Comparison of ENCODE assay signal across 16 cellular contexts in genomic region chr6:158085261-158086053, GRCh38.
DNase-seq lines count a peak whose midpoint lies in the region; ATAC-seq, FAIRE-seq and TF ChIP-seq lines count a peak whose summit lies in the region.
"Had no signal": no experiment of that assay in that cellular context is flagged by ENCODE, and none has a peak within 500 bp of the region (broad histone marks: within the 10 kb centered on the region; RNA-seq: fewer than 3 reads in every experiment).

No MANE protein-coding gene starts in this region.

- H4K20me1 ChIP-seq in K562 (replicated peaks; ENCODE audit: control insufficient read depth, insufficient read depth, low read length) (no peaks in the 10 kb centered on the region), mammary epithelial cell (ENCODE audit: insufficient read depth, low read length) (no peaks in the 10 kb centered on the region)

- CTCF ChIA-PET in AG04450 (lab: Charles Lee): interaction anchor here (0.6 to 3.4 kb wide), 2 partner anchors 13 to 68 kb away, joined by 7 to 23 read pairs; no protein-coding TSS in a partner anchor
- CTCF ChIA-PET in K562 (lab: Yijun Ruan, JAX; ENCODE audit: low intra/inter-chr PET ratio): no interaction called here
- CTCF ChIA-PET in mammary epithelial cell (lab: Charles Lee; ENCODE audit: low non-redundant PET): no interaction called here

- no peaks in the 10 kb centered on the region for H3K79me2 ChIP-seq in K562 (ENCODE audit: control insufficient read depth, insufficient read depth, low read length)
- no peaks in the 10 kb centered on the region for H3K79me2 ChIP-seq in mammary epithelial cell (ENCODE audit: insufficient read depth, low read length)

- H3K27ac ChIP-seq in AG04450 (ENCODE audit: low read depth, low read length): peak overlapping the region; percentile 57
- H3K27ac ChIP-seq in K562 (ENCODE audit: extremely low read depth, low read depth, low read length): no peak overlapping the region
- H3K27ac ChIP-seq in psoas muscle: no peak overlapping the region
- no peak overlapping the region for H3K27ac ChIP-seq in mammary epithelial cell (ENCODE audit: insufficient read depth, low read depth, low read length)
- H3K27ac ChIP-seq: PC-9, SJCRH30 had no signal

- TF ChIP-seq CTCF in AG04450 (IDR thresholded peaks at IDR 0.05; ENCODE audit: low read depth, low read length) (no peak), GM10266 (IDR thresholded peaks at IDR 0.05; ENCODE audit: control insufficient read depth, insufficient read depth, low read depth, missing control alignments) (no peak), K562 (IDR thresholded peaks at IDR 0.05 in 2 of 3, conservative IDR thresholded peaks at IDR 0.05 in 1 of 3; ENCODE audit: insufficient read depth in 2 of 3, low read depth in 1 of 3, low read length in 3 of 3) (no peak), psoas muscle (IDR thresholded peaks at IDR 0.05) (no peak), mammary epithelial cell (conservative IDR thresholded peaks at IDR 0.05 in 1 of 2, IDR thresholded peaks at IDR 0.05 in 1 of 2; ENCODE audit: extremely low read depth in 1 of 2, insufficient read depth in 1 of 2, low read depth in 1 of 2, low read length in 2 of 2) (no peak)

- POLR2A ChIA-PET in AG04450 (lab: Yijun Ruan, JAX) (interaction anchor here (0.6 kb wide), 1 partner anchor 27 kb away, joined by 4 read pairs; no protein-coding TSS in a partner anchor), K562 (lab: Yijun Ruan, JAX) (interaction anchor here (0.6 to 2.5 kb wide), 4 partner anchors 9 to 104 kb away, joined by 3 to 14 read pairs (median 6); partner anchors contain the start of gene SYNJ2)

- 78% methylated on average over 21 of the region's 21 CpGs for WGBS in K562 (ENCODE audit: insufficient coverage, low coverage, missing lambda C conversion rate)
- WGBS in psoas muscle, 3 donors: 78 to 80% (median 79%) methylated on average over 21 of the region's 21 CpGs
- WGBS in mammary epithelial cell (ENCODE audit: low coverage, missing lambda C conversion rate): 93% methylated on average over 20 of the region's 21 CpGs

- ATAC-seq in K562 (no peak), psoas muscle (peak; percentile 38 to 72 (median 48)), GM18870 (IDR thresholded peaks at IDR 0.05; ENCODE audit: unreplicated experiment) (no peak), HG02642 (IDR thresholded peaks at IDR 0.05; ENCODE audit: poor library complexity, unreplicated experiment) (no peak)

- H3K36me3 ChIP-seq in K562 (ENCODE audit: control insufficient read depth, insufficient read depth, low read length): peaks cover 73% of the 10 kb centered on the region
- H3K36me3 ChIP-seq in psoas muscle (ENCODE audit: insufficient read depth in 1 of 2, low read depth in 1 of 2): peaks cover 4 to 57% of the 10 kb centered on the region in 2 donors
- H3K36me3 ChIP-seq in mammary epithelial cell (ENCODE audit: insufficient read depth, low read length): peaks cover 15% of the 10 kb centered on the region

- dilution Hi-C loops in mammary epithelial cell (cut with HindIII; ENCODE audit: low sequenced_read_pairs): loop anchor here (5.0 kb wide), 1 partner anchor 133 kb away; no protein-coding TSS in a partner anchor

- in situ Hi-C loops in K562 (cut with MboI): no loop called here
- in situ Hi-C loops in mammary epithelial cell (cut with MboI; ENCODE audit: low sequenced_read_pairs in 2 of 2): no loop called here

- H3K9ac ChIP-seq in K562 (ENCODE audit: insufficient read depth in 1 of 2, low read depth in 2 of 2, low read length in 2 of 2) (no peak overlapping the region), mammary epithelial cell (ENCODE audit: insufficient read depth, low read length) (no peak overlapping the region)

- FAIRE-seq in K562 (lab: Jason Lieb, UNC): no peak

- no TSS peak for BruUV-seq in K562 (replicated peaks; lab: Mats Ljungman, UMichigan)
- BruUV-seq in mammary epithelial cell (replicated peaks; lab: Mats Ljungman, UMichigan): no TSS peak

- H3K9me1 ChIP-seq in K562 (ENCODE audit: control insufficient read depth, insufficient read depth, low read length): peaks cover 2% of the 10 kb centered on the region

- no peak for TF ChIP-seq EP300 in K562 (IDR thresholded peaks at IDR 0.05; ENCODE audit: low read length)

- TF ChIP-seq RAD21 in K562 (CRISPR knock-in tag; conservative IDR thresholded peaks at IDR 0.05 in 1 of 2, IDR thresholded peaks at IDR 0.05 in 1 of 2): no peak

- no peak overlapping the region for H3K4me3 ChIP-seq in AG04450 (ENCODE audit: low read depth, low read length)
- H3K4me3 ChIP-seq in K562: no peak overlapping the region
- no peak overlapping the region for H3K4me3 ChIP-seq in psoas muscle
- no peak overlapping the region for H3K4me3 ChIP-seq in mammary epithelial cell (replicated peaks in 1 of 3; ENCODE audit: insufficient read depth in 1 of 3, low read depth in 2 of 3, low read length in 3 of 3)
- H3K4me3 ChIP-seq: PC-9, SJCRH30 had no signal

- no peak for TF ChIP-seq POLR2A in K562 (conservative IDR thresholded peaks at IDR 0.05)

- intact Hi-C loops in K562 (cut with micrococcal nuclease): no loop called here
- intact Hi-C loops in psoas muscle (cut with DNase I): no loop called here
- intact Hi-C loops in mammary epithelial cell (cut with micrococcal nuclease): no loop called here

- DNase-seq in AG04450 (ENCODE audit: low read depth, low spot score) (no peak), GM10266 (ENCODE audit: extremely low spot score) (peak; percentile 3), K562 (ENCODE audit: extremely low read depth in 1 of 4, low spot score in 3 of 4) (no peak), psoas muscle (no peak), OCI-M1 (lab: John Stamatoyannopoulos, UW) (no peak), mammary epithelial cell (no peak)
- DNase-seq: CD4-positive, alpha-beta T cell; DMS53; GOT3; NCI-H1417 treated with DMSO at 0.1 percent for 48 hours; NCI-H2029 treated with DMSO at 0.1 percent for 48 hours; NCI-H82; PC-9; SJCRH30 had no signal

- H2AFZ ChIP-seq in K562 (ENCODE audit: low read depth, low read length) (no peak overlapping the region), mammary epithelial cell (ENCODE audit: low read depth, low read length) (no peak overlapping the region)
- H2AFZ ChIP-seq: PC-9 had no signal

- no peaks in the 10 kb centered on the region for H3K27me3 ChIP-seq in AG04450 (ENCODE audit: control insufficient read depth, insufficient read depth, low read length)
- H3K27me3 ChIP-seq in K562 (ENCODE audit: control insufficient read depth in 2 of 2, insufficient read depth in 2 of 2, low read length in 2 of 2): no peaks in the 10 kb centered on the region
- H3K27me3 ChIP-seq in psoas muscle (ENCODE audit: insufficient read depth in 3 of 3, low read length in 2 of 3): no peaks in the 10 kb centered on the region
- no peaks in the 10 kb centered on the region for H3K27me3 ChIP-seq in mammary epithelial cell (ENCODE audit: insufficient read depth, low read length)
- H3K27me3 ChIP-seq: SJCRH30 had no signal

- H3K4me2 ChIP-seq in K562 (ENCODE audit: insufficient read depth, low read length) (no peak overlapping the region), mammary epithelial cell (ENCODE audit: insufficient read depth, low read depth, low read length) (no peak overlapping the region)
- H3K4me2 ChIP-seq: PC-9 had no signal

- no peaks in the 10 kb centered on the region for H3K4me1 ChIP-seq in K562 (replicated peaks in 1 of 2; ENCODE audit: control insufficient read depth in 2 of 2, insufficient read depth in 2 of 2, low read length in 2 of 2)
- no peaks in the 10 kb centered on the region for H3K4me1 ChIP-seq in psoas muscle
- H3K4me1 ChIP-seq in mammary epithelial cell (ENCODE audit: insufficient read depth, low read length): no peaks in the 10 kb centered on the region
- H3K4me1 ChIP-seq: SJCRH30 had no signal

- H3K9me3 ChIP-seq in AG04450 (ENCODE audit: control insufficient read depth, insufficient read depth, low read length): no peaks in the 10 kb centered on the region
- H3K9me3 ChIP-seq in K562 (replicated peaks; ENCODE audit: control insufficient read depth, insufficient read depth, low read depth, low read length): no peaks in the 10 kb centered on the region
- H3K9me3 ChIP-seq in psoas muscle: no peaks in the 10 kb centered on the region
- no peaks in the 10 kb centered on the region for H3K9me3 ChIP-seq in mammary epithelial cell (replicated peaks; ENCODE audit: insufficient read depth, low read length)
- H3K9me3 ChIP-seq: SJCRH30 had no signal

TF ChIP-seq in K562, 482 proteins besides CTCF, POLR2A, EP300 and RAD21:
- TF ChIP-seq PTTG1 (tag; IDR thresholded peaks at IDR 0.05; ENCODE audit: low read depth) (no peak), PKNOX1 (IDR thresholded peaks at IDR 0.05) (peak; percentile 38)

Comparison
In these comparisons a context has a peak if more than half of its experiments do, and no peak if none do; other contexts are left out.
1. ATAC-seq: peak in psoas muscle (4 of 4); none in K562 (single experiment), GM18870 (single experiment) and HG02642 (single experiment).